ENCODE assay signal across 28 cellular contexts in genomic region chr3:66104535-66104934, GRCh38.
"Had no signal": no experiment of that assay in that cellular context is flagged by ENCODE, and none has a peak within 500 bp of the region (broad histone marks: within the 10 kb centered on the region; RNA-seq: fewer than 3 reads in every experiment).

No MANE protein-coding gene starts in this region.

- H3K27me3 ChIP-seq: dorsolateral prefrontal cortex, esophagus squamous epithelium, right atrium auricular region, sigmoid colon, stomach, thyroid gland, vagina had no signal

- H3K4me1 ChIP-seq: esophagus squamous epithelium, parathyroid adenoma, prostate gland, right atrium auricular region, sigmoid colon, stomach, vagina had no signal

- H3K4me3 ChIP-seq: dorsolateral prefrontal cortex, esophagus squamous epithelium, lung, prostate gland, right atrium auricular region, sigmoid colon, stomach, thyroid gland, vagina had no signal

- H2AFZ ChIP-seq: parathyroid adenoma had no signal

- H3K36me3 Mint-ChIP-seq: immature natural killer cell; mesothelial cell of epicardium; naive thymus-derived CD4-positive, alpha-beta T cell; stimulated activated effector memory CD8-positive, alpha-beta T cell treated with anti-CD3 and anti-CD28 coated beads, Interleukin-12 subunit alpha, Interleukin-12 subunit beta, amount 100 ng/mL, for 72 hours had no signal

- H3K79me2 ChIP-seq: parathyroid adenoma had no signal

- DNase-seq: cerebellar nuclear complex; cortex of kidney; dorsolateral prefrontal cortex; effector CD4-positive, alpha-beta T cell; esophagus squamous epithelium; hypothalamus; immature natural killer cell; islet precursor cell; kidney glomerular epithelial cell; left ventricle myocardium superior; mesenchymal stem cell; naive thymus-derived CD4-positive, alpha-beta T cell; occipital lobe; sigmoid colon; stimulated activated CD4-positive, alpha-beta T cell treated with anti-CD3 and anti-CD28 coated beads, Interleukin-2, amount 100 ng/mL, for 24 hours; stimulated activated CD4-positive, alpha-beta T cell treated with anti-CD3 and anti-CD28 coated beads, Interleukin-4, amount 100 ng/mL, for 24 hours; stimulated activated naive CD4-positive, alpha-beta T cell treated with Interleukin-2 at 50 U/mL for 16 hours; stomach; thyroid gland; trophoblast cell had no signal

- H3K9me3 Mint-ChIP-seq: mesothelial cell of epicardium; nephron; stimulated activated effector memory CD8-positive, alpha-beta T cell treated with anti-CD3 and anti-CD28 coated beads, Interleukin-12 subunit alpha, Interleukin-12 subunit beta, amount 100 ng/mL, for 72 hours had no signal

- H3K4me1 Mint-ChIP-seq: immature natural killer cell; stimulated activated effector memory CD8-positive, alpha-beta T cell treated with anti-CD3 and anti-CD28 coated beads, Interleukin-12 subunit alpha, Interleukin-12 subunit beta, amount 100 ng/mL, for 72 hours had no signal

- H3K27ac ChIP-seq: dorsolateral prefrontal cortex, esophagus squamous epithelium, parathyroid adenoma, prostate gland, right atrium auricular region, sigmoid colon, stomach, thyroid gland, vagina had no signal

- H3K9me3 ChIP-seq: esophagus squamous epithelium, prostate gland, right atrium auricular region, sigmoid colon, stomach, thyroid gland, vagina had no signal

- ATAC-seq: left ventricle myocardium superior; naive thymus-derived CD4-positive, alpha-beta T cell; stimulated activated effector memory CD8-positive, alpha-beta T cell treated with anti-CD3 and anti-CD28 coated beads, Interleukin-12 subunit alpha, Interleukin-12 subunit beta, amount 100 ng/mL, for 72 hours had no signal

- H3K4me3 Mint-ChIP-seq: immature natural killer cell; mesothelial cell of epicardium; naive thymus-derived CD4-positive, alpha-beta T cell; nephron; stimulated activated effector memory CD8-positive, alpha-beta T cell treated with anti-CD3 and anti-CD28 coated beads, Interleukin-12 subunit alpha, Interleukin-12 subunit beta, amount 100 ng/mL, for 72 hours had no signal

- H3K27ac Mint-ChIP-seq: immature natural killer cell; mesothelial cell of epicardium; naive thymus-derived CD4-positive, alpha-beta T cell; nephron; stimulated activated effector memory CD8-positive, alpha-beta T cell treated with anti-CD3 and anti-CD28 coated beads, Interleukin-12 subunit alpha, Interleukin-12 subunit beta, amount 100 ng/mL, for 72 hours had no signal

- H3K36me3 ChIP-seq: esophagus squamous epithelium, prostate gland, right atrium auricular region, sigmoid colon, stomach, thyroid gland, vagina had no signal
